ENCODE assay signal across 7 cellular contexts in genomic region chr19:45468159-45468651, GRCh38. TPM values are rescaled to one million over a fixed set of nuclear protein-coding genes. Genes with fewer than 3 reads are reported as not detected.
DNase-seq lines count a peak whose midpoint lies in the region; ATAC-seq and TF ChIP-seq lines count a peak whose summit lies in the region.

No MANE protein-coding gene starts in this region.

- H3K4me1 ChIP-seq in mononuclear cell (ENCODE audit: insufficient read depth, low read length): peaks cover 46% of the 10 kb centered on the region
- H3K4me1 ChIP-seq in uterus: peaks cover 3 to 17% of the 10 kb centered on the region in 2 donors

- peak overlapping the region; percentile 99 for H3K27ac Mint-ChIP-seq in central memory CD8-positive, alpha-beta T cell (ENCODE audit: low read depth)

- H3K9me2 ChIP-seq in SU-DHL-6 (replicated peaks; ENCODE audit: insufficient read depth, low read length): no peaks in the 10 kb centered on the region

- H2AFZ ChIP-seq in SU-DHL-6 (ENCODE audit: low read depth, low read length, severe bottlenecking): peak overlapping the region; percentile 73

- TF ChIP-seq POLR2A in uterus (IDR thresholded peaks at IDR 0.05): no peak

- H3K27me3 ChIP-seq in SU-DHL-6 (ENCODE audit: low read length) (no peaks in the 10 kb centered on the region), mononuclear cell (ENCODE audit: insufficient read depth, low read length) (peaks cover 25% of the 10 kb centered on the region), uterus (no peaks in the 10 kb centered on the region)

- no peaks in the 10 kb centered on the region for H3K79me2 ChIP-seq in SU-DHL-6 (ENCODE audit: insufficient read depth, low read length)

- peaks cover 62% of the 10 kb centered on the region for H3K36me3 Mint-ChIP-seq in central memory CD8-positive, alpha-beta T cell (ENCODE audit: insufficient read depth)

- no peaks in the 10 kb centered on the region for H3K9me3 Mint-ChIP-seq in central memory CD8-positive, alpha-beta T cell

- H3K36me3 ChIP-seq in SU-DHL-6 (ENCODE audit: low read length) (no peaks in the 10 kb centered on the region), uterus (no peaks in the 10 kb centered on the region)

- 0 out of 2 replicates have a peak, but pooled peaks cover 3% of the 10 kb centered on the region for H3F3A ChIP-seq in SU-DHL-6 (ENCODE audit: insufficient read depth)

- peak; percentile 14 for ATAC-seq in central memory CD8-positive, alpha-beta T cell (replicated peaks; ENCODE audit: extremely low read depth, poor library complexity, severe bottlenecking)
- no peak for ATAC-seq in GM18520 (IDR thresholded peaks at IDR 0.05; ENCODE audit: unreplicated experiment)

- H3K9ac ChIP-seq in SU-DHL-6 (ENCODE audit: low read length): peak overlapping the region; percentile 59

- H3K4me3 Mint-ChIP-seq in central memory CD8-positive, alpha-beta T cell: peak overlapping the region; percentile 95

- H3K4me3 ChIP-seq in SU-DHL-6 (ENCODE audit: insufficient read depth, low read length, poor library complexity, severe bottlenecking) (peak overlapping the region; percentile 59), mononuclear cell (ENCODE audit: low read length) (peak overlapping the region; percentile 90), uterus (peak overlapping the region; percentile 69 to 83)

- in situ Hi-C loops in ACHN (cut with HindIII; ENCODE audit: low pct_ligation_motif_present, low pct_unique_long_range_greater_than_20kb, low sequenced_read_pairs): no loop called here

- H3K4me1 Mint-ChIP-seq in central memory CD8-positive, alpha-beta T cell: peaks cover 56% of the 10 kb centered on the region

- intact Hi-C loops in uterus (cut with DNase I; ENCODE audit: low total_unique reads): no loop called here

- TF ChIP-seq CTCF in SU-DHL-6 (IDR thresholded peaks at IDR 0.05; ENCODE audit: insufficient read depth, low read length, poor library complexity, severe bottlenecking) (no peak), uterus (IDR thresholded peaks at IDR 0.05) (no peak)

- H4K20me1 ChIP-seq in SU-DHL-6 (ENCODE audit: low read depth, low read length): no peaks in the 10 kb centered on the region

- peak overlapping the region; percentile 81 for H3K4me2 ChIP-seq in SU-DHL-6 (ENCODE audit: low read depth, low read length, poor library complexity, severe bottlenecking)

- no peaks in the 10 kb centered on the region for H3K9me3 ChIP-seq in SU-DHL-6 (ENCODE audit: insufficient read depth, low read length)
- H3K9me3 ChIP-seq in mononuclear cell (ENCODE audit: low read depth, low read length): no peaks in the 10 kb centered on the region
- H3K9me3 ChIP-seq in uterus: no peaks in the 10 kb centered on the region

- peak; percentile 88 for DNase-seq in GOT3 (lab: John Stamatoyannopoulos, UW)
- peak in 1 of 2 donors; percentile 64 for DNase-seq in central memory CD8-positive, alpha-beta T cell (ENCODE audit: low spot score in 2 of 2)
- peak in 1 of 2 donors; percentile 47 for DNase-seq in uterus
- no peak for DNase-seq in ACHN

- no peaks in the 10 kb centered on the region for H3K27me3 Mint-ChIP-seq in central memory CD8-positive, alpha-beta T cell

- 0 out of 2 replicates have a peak overlapping the region, but pooled peaks have one; percentile 27 for H3K27ac ChIP-seq in SU-DHL-6 (ENCODE audit: low read depth, low read length)
- peak overlapping the region; percentile 91 to 93 for H3K27ac ChIP-seq in uterus

RNA-seq across cellular contexts. Expression of gene FOSB, which starts 0.4 kb away (rescaled TPM):
- total RNA-seq in mononuclear cell: 337 TPM
- 10 to 100 TPM in 2 of 4 donors, 1 to 10 TPM in 1, not detected in 1; 8.1 to 52.1 (median 28.6) TPM for total RNA-seq in uterus

RNA-seq across cellular contexts. Expression of gene RTN2, which starts 28.6 kb away (rescaled TPM):
- total RNA-seq in mononuclear cell (1.5 TPM), uterus (1 to 10 TPM in 3 of 4 donors, not detected in 1; 5.9 to 9.0 (median 7.0) TPM)

RNA-seq across cellular contexts. Expression of gene PPM1N, which starts 30.0 kb away (rescaled TPM):
- total RNA-seq in mononuclear cell: 4.3 TPM
- total RNA-seq in uterus: 10 to 100 TPM in 1 of 4 donors, not detected in 3; 42.5 TPM

RNA-seq across cellular contexts. Expression of gene VASP, which starts 39.1 kb away (rescaled TPM):
- 95.8 TPM for total RNA-seq in mononuclear cell
- 100 to 1,000 TPM in 1 of 4 donors, 10 to 100 TPM in 3; 21.5 to 157 (median 38.3) TPM for total RNA-seq in uterus

RNA-seq across cellular contexts. Expression of gene ERCC1, which starts 44.5 kb away (rescaled TPM):
- total RNA-seq in mononuclear cell (33.6 TPM), uterus (100 to 1,000 TPM in 1 of 4 donors, 10 to 100 TPM in 3; 37.9 to 130 (median 68.0) TPM)
